8 cellular contexts compared by ENCODE assay signal in the genomic region with DNA sequence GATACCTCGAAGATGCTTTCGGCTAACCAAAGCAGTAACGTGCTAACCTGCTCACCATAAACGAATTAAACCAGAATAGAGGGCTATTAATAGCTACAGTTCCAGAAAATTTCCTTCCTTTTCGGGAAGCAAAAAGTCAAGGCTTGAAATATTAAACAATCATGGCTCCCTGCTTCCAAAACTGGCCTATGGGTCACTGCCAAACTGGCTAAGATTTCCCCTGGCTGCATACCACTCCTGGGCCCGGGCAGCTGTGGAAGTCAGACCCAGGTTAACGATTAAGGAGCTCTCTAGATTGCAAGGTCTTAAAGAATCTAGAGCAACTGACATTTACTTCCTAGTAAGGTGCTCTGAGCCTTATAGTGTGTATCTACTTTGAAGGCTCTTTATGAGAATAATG. TPM values are rescaled to one million over a fixed set of nuclear protein-coding genes. Genes with fewer than 3 reads are reported as not detected.
DNase-seq lines count a peak whose midpoint lies in the region; ATAC-seq, FAIRE-seq and TF ChIP-seq lines count a peak whose summit lies in the region.

No MANE protein-coding gene starts in this region.

- H3K36me3 Mint-ChIP-seq in naive thymus-derived CD8-positive, alpha-beta T cell = no peaks in the 10 kb centered on the region

- H3K9me3 ChIP-seq in ectodermal cell (ENCODE audit: control insufficient read depth, low read length) = no peaks in the 10 kb centered on the region

- no peaks in the 10 kb centered on the region for H3K36me3 ChIP-seq in ectodermal cell (ENCODE audit: control insufficient read depth, insufficient read depth, low read length)

- TF ChIP-seq CTCF in AG10803 (conservative IDR thresholded peaks at IDR 0.05; ENCODE audit: low read length) = no peak

- DNase-seq in AG10803 (ENCODE audit: low read depth) (no peak), frontal cortex (ENCODE audit: low spot score in 2 of 2) (no peak), germinal center (ENCODE audit: low spot score) (no peak), DMS153 treated with DMSO at 0.1 percent for 48 hours (lab: John Stamatoyannopoulos, UW; ENCODE audit: unreplicated experiment) (no peak)
- no peak for DNase-seq in Jurkat, Clone E6-1 (ENCODE audit: low read depth, low spot score)
- no peak for DNase-seq in naive thymus-derived CD8-positive, alpha-beta T cell
- no peak for DNase-seq in stimulated activated CD4-positive, alpha-beta T cell treated with anti-CD3 and anti-CD28 coated beads, Interleukin-15, amount 100 ng/mL, for 24 hours

- no peak for FAIRE-seq in frontal cortex (lab: Jason Lieb, UNC)

- H3K27me3 ChIP-seq in ectodermal cell (ENCODE audit: control insufficient read depth, insufficient read depth, low read length, poor library complexity, severe bottlenecking) = peaks cover 15% of the 10 kb centered on the region

- H3K27ac ChIP-seq in ectodermal cell (ENCODE audit: insufficient read depth, low read depth, low read length, poor library complexity, severe bottlenecking) = no peak overlapping the region

- POLR2A ChIA-PET in naive thymus-derived CD8-positive, alpha-beta T cell (lab: Charles Lee) = no interaction called here

- ATAC-seq in naive thymus-derived CD8-positive, alpha-beta T cell = no peak

- peaks cover 11% of the 10 kb centered on the region for H3K4me1 ChIP-seq in ectodermal cell (ENCODE audit: control insufficient read depth, insufficient read depth, low read length)

- peaks cover 29 to 57% (median 39%) of the 10 kb centered on the region in 5 donors for H3K27me3 Mint-ChIP-seq in naive thymus-derived CD8-positive, alpha-beta T cell

- peak overlapping the region in 1 of 10 donors; percentile 15 for H3K27ac Mint-ChIP-seq in naive thymus-derived CD8-positive, alpha-beta T cell

- peak overlapping the region in 7 of 10 donors; percentile 56 to 86 (median 62) for H3K4me3 Mint-ChIP-seq in naive thymus-derived CD8-positive, alpha-beta T cell

- H3K4me1 Mint-ChIP-seq in naive thymus-derived CD8-positive, alpha-beta T cell = peaks cover 2 to 14% (median 14%) of the 10 kb centered on the region in 4 donors

- 30 to 34% methylated on average over 7 of the region's 7 CpGs for WGBS in ectodermal cell, 2 experiments

- peaks cover 0 to 4% (median 0%) of the 10 kb centered on the region in 9 donors for H3K9me3 Mint-ChIP-seq in naive thymus-derived CD8-positive, alpha-beta T cell

- peak overlapping the region; percentile 93 for H3K4me3 ChIP-seq in AG10803 (ENCODE audit: low read length)
- H3K4me3 ChIP-seq in Jurkat, Clone E6-1 (ENCODE audit: low read length) = peak overlapping the region; percentile 83
- H3K4me3 ChIP-seq in ectodermal cell (ENCODE audit: insufficient read depth, low read depth, low read length) = peak overlapping the region; percentile 58

RNA-seq across cellular contexts. Expression of a gene that starts 1.7 kb away (rescaled TPM):
- 15.8 TPM for polyA plus RNA-seq in Jurkat, Clone E6-1 (2012; ENCODE audit: insufficient read depth, insufficient read length)
- polyA plus RNA-seq in ectodermal cell (2013, experiment 1 of 4) = 26.8 TPM
- polyA plus RNA-seq in ectodermal cell (2013, experiment 2 of 4) = 30.2 TPM
- polyA plus RNA-seq in ectodermal cell (2013, experiment 3 of 4) = 17.9 TPM
- 18.9 TPM for polyA plus RNA-seq in ectodermal cell (2013, experiment 4 of 4)
- total RNA-seq in naive thymus-derived CD8-positive, alpha-beta T cell = under 1 TPM; 0.03 to 0.08 TPM
- polyA plus RNA-seq in naive thymus-derived CD8-positive, alpha-beta T cell = under 1 TPM in 2 of 3 donors, not detected in 1; 0.07 to 0.10 TPM
- 35.5 TPM for total RNA-seq in frontal cortex

Comparison
In these comparisons a context has a peak if more than half of its experiments do, and no peak if none do; other contexts are left out.
1. RNA of a gene that starts 1.7 kb away (total RNA-seq): 35.5 TPM in frontal cortex (single experiment); 0.03 to 0.08 TPM in naive thymus-derived CD8-positive, alpha-beta T cell; every median in the first group is over 10 times any median in the second.
2. Peak in every context shown above with its lines, with median percentiles within 50 percentile points of each other: H3K4me3 ChIP-seq.